ENCODE assay signal across 8 cellular contexts in genomic region chr17:1455748-1456599, GRCh38. TPM values are rescaled to one million over a fixed set of nuclear protein-coding genes. Genes with fewer than 3 reads are reported as not detected.
DNase-seq lines count a peak whose midpoint lies in the region; ATAC-seq and TF ChIP-seq lines count a peak whose summit lies in the region.

CRK (minus strand) TSS chr17:1456232; CDS start chr17:1456117, 115 bp downstream.

- peak; percentile 80 for ATAC-seq in HG03196 (IDR thresholded peaks at IDR 0.05; ENCODE audit: unreplicated experiment)

- no peaks in the 10 kb centered on the region for H3K9me3 ChIP-seq in spleen

- peak within 1 kb of the TSS; percentile 88 to 99 (median 98) for H3K27ac ChIP-seq in spleen

- peaks cover 0 to 30% (median 0%) of the 10 kb centered on the region in 7 donors for H3K27me3 ChIP-seq in spleen (replicated peaks in 1 of 7)

- peaks cover 27 to 72% (median 54%) of the 10 kb centered on the region in 6 donors for H3K4me1 ChIP-seq in spleen

- intact Hi-C loops in spleen (cut with DNase I; ENCODE audit: low total_unique reads): no loop called here

- H3K36me3 ChIP-seq in spleen: peaks cover 0 to 33% (median 3%) of the 10 kb centered on the region in 6 donors

- WGBS in spleen, 5 donors: 0 to 1% (median 0%) methylated on average over 45 to 97 of the region's 97 CpGs

- TF ChIP-seq CTCF in spleen (IDR thresholded peaks at IDR 0.05 in 8 of 11, conservative IDR thresholded peaks at IDR 0.05 in 3 of 11): peak in 2 of 11 experiments; percentile 25 to 33

- DNase-seq in AG08396 (ENCODE audit: low spot score) (peak; percentile 100), NCI-H345 (lab: John Stamatoyannopoulos, UW) (peak; percentile 93), inferior parietal cortex (ENCODE audit: extremely low spot score) (peak; percentile 97), spleen (peak; percentile 100)
- DNase-seq in activated CD4-positive, CD25-positive, alpha-beta regulatory T cell treated with anti-CD3 and anti-CD28 coated beads, Interleukin-2, amount 50 U/mL, for 16 hours (ENCODE audit: low read depth, low spot score): peak; percentile 99
- DNase-seq in central memory CD4-positive, alpha-beta T cell: peak; percentile 99

- in situ Hi-C loops in GM18951 (cut with MboI; ENCODE audit: low sequenced_read_pairs, unreplicated experiment): no loop called here

- H3K4me3 ChIP-seq in spleen: peak within 1 kb of the TSS; percentile 86 to 99 (median 92)

- TF ChIP-seq POLR2A in GM18951 (IDR thresholded peaks at IDR 0.05; ENCODE audit: extremely low read depth, insufficient read depth, insufficient read length): peak; percentile 96
- TF ChIP-seq POLR2A in spleen (IDR thresholded peaks at IDR 0.05): peak in 2 of 3 donors; percentile 56 to 61

RNA-seq across cellular contexts. Expression of gene CRK, which starts in this region (rescaled TPM):
- 10 to 100 TPM; 39.3 to 54.6 (median 48.2) TPM for total RNA-seq in spleen
- 10 to 100 TPM; 11.7 to 20.7 (median 12.0) TPM for polyA plus RNA-seq in spleen

Comparison
In these comparisons a context has a peak if more than half of its experiments do, and no peak if none do; other contexts are left out.
1. Peak in every context shown above with its lines: DNase-seq, ATAC-seq, H3K4me3 ChIP-seq and H3K27ac ChIP-seq.